22 cellular contexts compared by ENCODE assay signal in genomic region chr6:53266553-53267090, GRCh38.
"Had no signal": no experiment of that assay in that cellular context is flagged by ENCODE, and none has a peak within 500 bp of the region (broad histone marks: within the 10 kb centered on the region; RNA-seq: fewer than 3 reads in every experiment).

No MANE protein-coding gene starts in this region.

- ATAC-seq: effector memory CD8-positive, alpha-beta T cell; gastroesophageal sphincter; left lung; lower lobe of right lung; stimulated activated naive CD8-positive, alpha-beta T cell treated with anti-CD3 and anti-CD28 coated beads, Interleukin-15, Interleukin-2, amounts not matched to agents 100 U/mL and 50 U/mL, for 24 hours; upper lobe of right lung had no signal

- H3K27me3 Mint-ChIP-seq: dendritic cell treated with granulocyte-macrophage colony-stimulating factor and Interleukin-4, amounts not matched to agents 40 ng/mL and 50 ng/mL, for 4 days; effector memory CD8-positive, alpha-beta T cell had no signal

- H3K27me3 ChIP-seq: esophagus squamous epithelium, gastroesophageal sphincter, left lung, right atrium auricular region, testis, tibial nerve, upper lobe of right lung, vagina had no signal

- FAIRE-seq: colon, keratinocyte, small intestine had no signal

- H3K9me3 Mint-ChIP-seq: dendritic cell treated with granulocyte-macrophage colony-stimulating factor and Interleukin-4, amounts not matched to agents 40 ng/mL and 50 ng/mL, for 4 days; effector memory CD8-positive, alpha-beta T cell; immature natural killer cell had no signal

- H3K27ac Mint-ChIP-seq: dendritic cell treated with granulocyte-macrophage colony-stimulating factor and Interleukin-4, amounts not matched to agents 40 ng/mL and 50 ng/mL, for 4 days; effector memory CD8-positive, alpha-beta T cell had no signal

- DNase-seq: effector memory CD8-positive, alpha-beta T cell; esophagus squamous epithelium; foreskin fibroblast; glutamatergic neuron; immature natural killer cell; left lung; lower lobe of right lung; mesenchymal stem cell; midbrain; posterior cingulate gyrus; small intestine; stimulated activated CD4-positive, alpha-beta T cell treated with anti-CD3 and anti-CD28 coated beads, Interleukin-12 subunit alpha, Interleukin-12 subunit beta, amount 100 ng/mL, for 4 hours; stimulated activated naive CD8-positive, alpha-beta T cell treated with anti-CD3 and anti-CD28 coated beads, Interleukin-15, Interleukin-2, amounts not matched to agents 100 U/mL and 50 U/mL, for 24 hours; testis; upper lobe of right lung had no signal

- H3K4me3 Mint-ChIP-seq: dendritic cell treated with granulocyte-macrophage colony-stimulating factor and Interleukin-4, amounts not matched to agents 40 ng/mL and 50 ng/mL, for 4 days; effector memory CD8-positive, alpha-beta T cell; immature natural killer cell had no signal

- H3K9me3 ChIP-seq: esophagus squamous epithelium, gastroesophageal sphincter, left lung, lower lobe of right lung, right atrium auricular region, testis, tibial nerve, upper lobe of right lung, vagina had no signal

- H3K27ac ChIP-seq: esophagus squamous epithelium, gastroesophageal sphincter, lower lobe of right lung, right atrium auricular region, testis, tibial nerve, upper lobe of right lung, vagina had no signal

- H3K4me1 ChIP-seq: esophagus squamous epithelium, gastroesophageal sphincter, lower lobe of right lung, testis, upper lobe of right lung, vagina had no signal

- H3K4me3 ChIP-seq: esophagus squamous epithelium, gastroesophageal sphincter, left lung, lower lobe of right lung, right atrium auricular region, testis, tibial nerve, upper lobe of right lung, vagina had no signal
